Comparison of ENCODE assay signal across 1 cellular context in the genomic region with DNA sequence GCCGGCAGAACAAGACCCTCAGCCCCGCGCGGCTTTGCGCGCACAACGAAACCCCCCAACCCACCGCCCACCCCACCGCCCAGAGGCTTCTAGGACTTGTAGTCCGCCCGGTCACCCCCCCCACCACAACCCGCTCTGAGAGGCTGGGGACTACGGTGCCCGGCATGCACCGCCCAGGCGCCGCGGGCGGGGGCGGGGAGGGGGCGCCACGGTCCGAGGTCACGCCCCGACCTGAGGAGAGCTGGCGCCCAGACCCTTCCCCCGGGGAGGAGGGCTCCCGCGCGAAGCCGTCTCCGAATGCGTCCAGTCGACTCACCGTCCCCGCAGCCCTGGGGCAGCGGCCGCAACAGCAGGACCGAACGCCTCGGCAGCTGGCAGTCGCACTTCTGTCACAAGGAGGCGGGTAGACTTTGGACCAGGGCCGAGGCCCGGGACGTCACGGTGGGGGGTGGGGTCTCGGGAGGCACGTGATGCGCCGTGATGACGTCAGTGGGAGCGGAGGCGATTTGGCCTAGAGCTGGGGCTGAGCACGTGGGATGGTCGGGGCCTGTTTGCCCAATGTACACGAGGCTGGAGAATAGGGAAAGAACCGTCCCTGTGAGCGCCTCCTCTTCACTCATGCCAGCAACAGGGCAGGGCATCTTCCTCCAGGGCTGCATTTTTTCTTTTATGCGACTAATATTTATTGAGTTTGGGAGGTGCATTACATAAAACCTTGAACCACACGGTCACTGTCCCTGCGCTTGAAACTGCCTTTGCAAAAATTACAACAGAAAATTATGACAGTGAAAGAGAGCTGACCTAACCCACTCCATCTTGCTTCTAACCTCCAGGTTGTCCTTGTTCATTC.
TF ChIP-seq lines count a peak whose summit lies in the region.

CDIP1 (minus strand) TSS at position 388 of the 850 bp plus-strand sequence. CDS start 24,643 bp downstream, outside the sequence.

TF ChIP-seq in HepG2, 621 proteins besides CTCF, POLR2A, EP300 and RAD21 (continued from another document and continues in another):
- TF ChIP-seq, protein P1, sequence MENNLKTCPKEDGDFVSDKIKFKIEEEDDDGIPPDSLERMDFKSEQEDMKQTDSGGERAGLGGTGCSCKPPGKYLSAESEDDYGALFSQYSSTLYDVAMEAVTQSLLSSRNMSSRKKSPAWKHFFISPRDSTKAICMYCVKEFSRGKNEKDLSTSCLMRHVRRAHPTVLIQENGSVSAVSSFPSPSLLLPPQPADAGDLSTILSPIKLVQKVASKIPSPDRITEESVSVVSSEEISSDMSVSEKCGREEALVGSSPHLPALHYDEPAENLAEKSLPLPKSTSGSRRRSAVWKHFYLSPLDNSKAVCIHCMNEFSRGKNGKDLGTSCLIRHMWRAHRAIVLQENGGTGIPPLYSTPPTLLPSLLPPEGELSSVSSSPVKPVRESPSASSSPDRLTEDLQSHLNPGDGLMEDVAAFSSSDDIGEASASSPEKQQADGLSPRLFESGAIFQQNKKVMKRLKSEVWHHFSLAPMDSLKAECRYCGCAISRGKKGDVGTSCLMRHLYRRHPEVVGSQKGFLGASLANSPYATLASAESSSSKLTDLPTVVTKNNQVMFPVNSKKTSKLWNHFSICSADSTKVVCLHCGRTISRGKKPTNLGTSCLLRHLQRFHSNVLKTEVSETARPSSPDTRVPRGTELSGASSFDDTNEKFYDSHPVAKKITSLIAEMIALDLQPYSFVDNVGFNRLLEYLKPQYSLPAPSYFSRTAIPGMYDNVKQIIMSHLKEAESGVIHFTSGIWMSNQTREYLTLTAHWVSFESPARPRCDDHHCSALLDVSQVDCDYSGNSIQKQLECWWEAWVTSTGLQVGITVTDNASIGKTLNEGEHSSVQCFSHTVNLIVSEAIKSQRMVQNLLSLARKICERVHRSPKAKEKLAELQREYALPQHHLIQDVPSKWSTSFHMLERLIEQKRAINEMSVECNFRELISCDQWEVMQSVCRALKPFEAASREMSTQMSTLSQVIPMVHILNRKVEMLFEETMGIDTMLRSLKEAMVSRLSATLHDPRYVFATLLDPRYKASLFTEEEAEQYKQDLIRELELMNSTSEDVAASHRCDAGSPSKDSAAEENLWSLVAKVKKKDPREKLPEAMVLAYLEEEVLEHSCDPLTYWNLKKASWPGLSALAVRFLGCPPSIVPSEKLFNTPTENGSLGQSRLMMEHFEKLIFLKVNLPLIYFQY (CRISPR knock-in tag; IDR thresholded peaks at IDR 0.05; ENCODE audit: borderline replicate concordance), result peak; percentile 91
- TF ChIP-seq ZBTB1 (CRISPR knock-in tag; IDR thresholded peaks at IDR 0.05; ENCODE audit: borderline replicate concordance) (no peak), PAWR (CRISPR knock-in tag; IDR thresholded peaks at IDR 0.05; ENCODE audit: borderline replicate concordance) (0 out of 2 replicates have a peak, but pooled peaks have one; percentile 83), SOX13 (IDR thresholded peaks at IDR 0.05) (no peak), SOX13 (CRISPR knock-in tag; conservative IDR thresholded peaks at IDR 0.05 in 1 of 2, IDR thresholded peaks at IDR 0.05 in 1 of 2) (peak in 1 of 2 experiments; percentile 71; a peak in 2 of 4 replicates), ZBTB39 (CRISPR knock-in tag; IDR thresholded peaks at IDR 0.05) (peak; percentile 84), ZNF326 (CRISPR knock-in tag; IDR thresholded peaks at IDR 0.05; ENCODE audit: borderline replicate concordance) (0 out of 2 replicates have a peak, but pooled peaks have one; percentile 53), ZNF616 (CRISPR knock-in tag; IDR thresholded peaks at IDR 0.05; ENCODE audit: low read depth) (peak; percentile 99), MAFG (CRISPR knock-in tag; IDR thresholded peaks at IDR 0.05) (peak; percentile 75; the same call in 1 of the 2 replicates), MEIS1 (CRISPR knock-in tag; IDR thresholded peaks at IDR 0.05; ENCODE audit: borderline replicate concordance) (peak; percentile 97), PTBP1 (IDR thresholded peaks at IDR 0.05; ENCODE audit: low read depth, low read length, poor library complexity, severe bottlenecking) (peak; percentile 76), PCBP2 (optimal IDR thresholded peaks at IDR 0.05; ENCODE audit: low read depth, low read length, poor library complexity, severe bottlenecking) (no peak), ELK4 (CRISPR knock-in tag; IDR thresholded peaks at IDR 0.05; ENCODE audit: borderline replicate concordance) (no peak; the same call in 1 of the 2 replicates), ZMYM2 (CRISPR knock-in tag; IDR thresholded peaks at IDR 0.05) (peak; percentile 98), ASH2L (IDR thresholded peaks at IDR 0.05; ENCODE audit: insufficient read length, low read depth, low read length) (peak; percentile 75), ZNF670 (CRISPR knock-in tag; IDR thresholded peaks at IDR 0.05; ENCODE audit: borderline replicate concordance) (peak; percentile 100), ZNF839 (CRISPR knock-in tag; IDR thresholded peaks at IDR 0.05; ENCODE audit: borderline replicate concordance) (peak; percentile 93), DMAP1 (CRISPR knock-in tag; IDR thresholded peaks at IDR 0.05) (peak; percentile 93), ZNF382 (CRISPR knock-in tag; IDR thresholded peaks at IDR 0.05; ENCODE audit: borderline replicate concordance) (no peak; the same call in 1 of the 2 replicates), ZNF644 (CRISPR knock-in tag; IDR thresholded peaks at IDR 0.05; ENCODE audit: low read depth) (peak; percentile 77), ZNF563 (CRISPR knock-in tag; IDR thresholded peaks at IDR 0.05) (peak; percentile 99), ZGPAT (CRISPR knock-in tag; IDR thresholded peaks at IDR 0.05) (peak; percentile 100), YEATS4 (CRISPR knock-in tag; IDR thresholded peaks at IDR 0.05; ENCODE audit: borderline replicate concordance) (peak; percentile 95), KMT2A (CRISPR knock-in tag; IDR thresholded peaks at IDR 0.05) (peak; percentile 74), ATF7-NPFF (CRISPR knock-in tag; IDR thresholded peaks at IDR 0.05; ENCODE audit: low read depth) (peak; percentile 100), TCF12 (IDR thresholded peaks at IDR 0.05) (no peak), TCF12 (CRISPR knock-in tag; IDR thresholded peaks at IDR 0.05) (peak; percentile 91; the same call in 1 of the 2 replicates), ZNF33B (CRISPR knock-in tag; IDR thresholded peaks at IDR 0.05) (peak; percentile 99), ELF4 (CRISPR knock-in tag; IDR thresholded peaks at IDR 0.05; ENCODE audit: borderline replicate concordance) (peak; percentile 78; the same call in 1 of the 2 replicates), ZNF576 (CRISPR knock-in tag; IDR thresholded peaks at IDR 0.05) (peak; percentile 96), CBFB (CRISPR knock-in tag; IDR thresholded peaks at IDR 0.05) (peak; percentile 79), ZNF782 (CRISPR knock-in tag; IDR thresholded peaks at IDR 0.05; ENCODE audit: borderline replicate concordance) (peak; percentile 99), ZNF460 (CRISPR knock-in tag; IDR thresholded peaks at IDR 0.05; ENCODE audit: borderline replicate concordance) (no peak; the same call in 1 of the 2 replicates), ZNF567 (CRISPR knock-in tag; IDR thresholded peaks at IDR 0.05; ENCODE audit: borderline replicate concordance) (peak; percentile 95; the same call in 1 of the 2 replicates), ATF7 (IDR thresholded peaks at IDR 0.05) (peak; percentile 99), ATF7 (CRISPR knock-in tag; IDR thresholded peaks at IDR 0.05) (peak; percentile 99), ZMAT3 (CRISPR knock-in tag; conservative IDR thresholded peaks at IDR 0.05) (peak; percentile 100), ZNF24 (IDR thresholded peaks at IDR 0.05) (peak; percentile 36; the same call in 1 of the 2 replicates), RCOR2 (CRISPR knock-in tag; IDR thresholded peaks at IDR 0.05) (peak; percentile 74), ZNF274 (CRISPR knock-in tag; IDR thresholded peaks at IDR 0.05) (peak; percentile 99), ZNF232 (CRISPR knock-in tag; IDR thresholded peaks at IDR 0.05; ENCODE audit: borderline replicate concordance) (peak; percentile 100), ZNF589 (CRISPR knock-in tag; conservative IDR thresholded peaks at IDR 0.05) (peak; percentile 98), ZNF768 (CRISPR knock-in tag; IDR thresholded peaks at IDR 0.05) (peak; percentile 73), ZNF572 (CRISPR knock-in tag; IDR thresholded peaks at IDR 0.05) (no peak; the same call in 1 of the 2 replicates), NBN (conservative IDR thresholded peaks at IDR 0.05) (no peak)
- TF ChIP-seq, protein P2, sequence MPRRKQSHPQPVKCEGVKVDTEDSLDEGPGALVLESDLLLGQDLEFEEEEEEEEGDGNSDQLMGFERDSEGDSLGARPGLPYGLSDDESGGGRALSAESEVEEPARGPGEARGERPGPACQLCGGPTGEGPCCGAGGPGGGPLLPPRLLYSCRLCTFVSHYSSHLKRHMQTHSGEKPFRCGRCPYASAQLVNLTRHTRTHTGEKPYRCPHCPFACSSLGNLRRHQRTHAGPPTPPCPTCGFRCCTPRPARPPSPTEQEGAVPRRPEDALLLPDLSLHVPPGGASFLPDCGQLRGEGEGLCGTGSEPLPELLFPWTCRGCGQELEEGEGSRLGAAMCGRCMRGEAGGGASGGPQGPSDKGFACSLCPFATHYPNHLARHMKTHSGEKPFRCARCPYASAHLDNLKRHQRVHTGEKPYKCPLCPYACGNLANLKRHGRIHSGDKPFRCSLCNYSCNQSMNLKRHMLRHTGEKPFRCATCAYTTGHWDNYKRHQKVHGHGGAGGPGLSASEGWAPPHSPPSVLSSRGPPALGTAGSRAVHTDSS (CRISPR knock-in tag; conservative IDR thresholded peaks at IDR 0.05), result no peak
- TF ChIP-seq, protein P3, sequence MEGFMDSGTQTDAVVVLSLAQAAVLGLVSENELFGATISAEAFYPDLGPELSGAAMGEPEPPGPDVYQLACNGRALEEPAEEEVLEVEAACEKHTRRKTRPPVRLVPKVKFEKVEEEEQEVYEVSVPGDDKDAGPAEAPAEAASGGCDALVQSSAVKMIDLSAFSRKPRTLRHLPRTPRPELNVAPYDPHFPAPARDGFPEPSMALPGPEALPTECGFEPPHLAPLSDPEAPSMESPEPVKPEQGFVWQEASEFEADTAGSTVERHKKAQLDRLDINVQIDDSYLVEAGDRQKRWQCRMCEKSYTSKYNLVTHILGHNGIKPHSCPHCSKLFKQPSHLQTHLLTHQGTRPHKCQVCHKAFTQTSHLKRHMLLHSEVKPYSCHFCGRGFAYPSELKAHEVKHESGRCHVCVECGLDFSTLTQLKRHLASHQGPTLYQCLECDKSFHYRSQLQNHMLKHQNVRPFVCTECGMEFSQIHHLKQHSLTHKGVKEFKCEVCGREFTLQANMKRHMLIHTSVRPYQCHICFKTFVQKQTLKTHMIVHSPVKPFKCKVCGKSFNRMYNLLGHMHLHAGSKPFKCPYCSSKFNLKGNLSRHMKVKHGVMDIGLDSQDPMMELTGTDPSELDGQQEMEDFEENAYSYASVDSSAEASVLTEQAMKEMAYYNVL (CRISPR knock-in tag; IDR thresholded peaks at IDR 0.05; ENCODE audit: borderline replicate concordance), result peak; percentile 76
- TF ChIP-seq, protein P4, sequence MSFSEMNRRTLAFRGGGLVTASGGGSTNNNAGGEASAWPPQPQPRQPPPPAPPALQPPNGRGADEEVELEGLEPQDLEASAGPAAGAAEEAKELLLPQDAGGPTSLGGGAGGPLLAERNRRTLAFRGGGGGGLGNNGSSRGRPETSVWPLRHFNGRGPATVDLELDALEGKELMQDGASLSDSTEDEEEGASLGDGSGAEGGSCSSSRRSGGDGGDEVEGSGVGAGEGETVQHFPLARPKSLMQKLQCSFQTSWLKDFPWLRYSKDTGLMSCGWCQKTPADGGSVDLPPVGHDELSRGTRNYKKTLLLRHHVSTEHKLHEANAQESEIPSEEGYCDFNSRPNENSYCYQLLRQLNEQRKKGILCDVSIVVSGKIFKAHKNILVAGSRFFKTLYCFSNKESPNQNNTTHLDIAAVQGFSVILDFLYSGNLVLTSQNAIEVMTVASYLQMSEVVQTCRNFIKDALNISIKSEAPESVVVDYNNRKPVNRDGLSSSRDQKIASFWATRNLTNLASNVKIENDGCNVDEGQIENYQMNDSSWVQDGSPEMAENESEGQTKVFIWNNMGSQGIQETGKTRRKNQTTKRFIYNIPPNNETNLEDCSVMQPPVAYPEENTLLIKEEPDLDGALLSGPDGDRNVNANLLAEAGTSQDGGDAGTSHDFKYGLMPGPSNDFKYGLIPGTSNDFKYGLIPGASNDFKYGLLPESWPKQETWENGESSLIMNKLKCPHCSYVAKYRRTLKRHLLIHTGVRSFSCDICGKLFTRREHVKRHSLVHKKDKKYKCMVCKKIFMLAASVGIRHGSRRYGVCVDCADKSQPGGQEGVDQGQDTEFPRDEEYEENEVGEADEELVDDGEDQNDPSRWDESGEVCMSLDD (CRISPR knock-in tag; IDR thresholded peaks at IDR 0.05; ENCODE audit: borderline replicate concordance), result peak; percentile 91; the same call in 1 of the 2 replicates
